In genomic region chr10:90592903-90593302, GRCh38 we compare ENCODE assay signal across 8 cellular contexts.
DNase-seq lines count a peak whose midpoint lies in the region; ATAC-seq and TF ChIP-seq lines count a peak whose summit lies in the region.

No MANE protein-coding gene starts in this region.

- no TSS peak for BruUV-seq in A673 (replicated peaks; lab: Mats Ljungman, UMichigan)

- no peaks in the 10 kb centered on the region for H3K9me3 Mint-ChIP-seq in natural killer cell treated with Interleukin-12 subunit alpha and Interleukin-12 subunit beta and Interleukin-15 and Interleukin-18, amount 100 ng/mL, for 72 hours

- ATAC-seq in RWPE2 (ENCODE audit: low read depth) (peak; percentile 87; the same call in 2 of the 3 replicates), foreskin keratinocyte (peak; percentile 75)
- ATAC-seq in natural killer cell treated with Interleukin-12 subunit alpha and Interleukin-12 subunit beta and Interleukin-15 and Interleukin-18, amount 100 ng/mL, for 72 hours, result no peak

- CTCF ChIA-PET in A673 (lab: Charles Lee), result interaction anchor here (0.6 to 1.1 kb wide), 2 partner anchors 445 to 809 kb away, joined by 3 read pairs; no protein-coding TSS in a partner anchor

- H3K27ac ChIP-seq in A673 (ENCODE audit: low read depth, low read length, poor library complexity, severe bottlenecking) (no peak overlapping the region), RWPE2 (ENCODE audit: poor library complexity, severe bottlenecking) (no peak overlapping the region), foreskin keratinocyte (no peak overlapping the region)

- H3K27ac Mint-ChIP-seq in natural killer cell treated with Interleukin-12 subunit alpha and Interleukin-12 subunit beta and Interleukin-15 and Interleukin-18, amount 100 ng/mL, for 72 hours, result no peak overlapping the region

- no peaks in the 10 kb centered on the region for H3K9me3 ChIP-seq in A673 (ENCODE audit: low read depth, low read length, poor library complexity, severe bottlenecking)
- no peaks in the 10 kb centered on the region for H3K9me3 ChIP-seq in RWPE2 (ENCODE audit: severe bottlenecking)

- H3K27me3 ChIP-seq in A673 (replicated peaks; ENCODE audit: insufficient read depth, low read depth, low read length, poor library complexity) (peaks cover 46% of the 10 kb centered on the region), RWPE2 (ENCODE audit: insufficient read depth, poor library complexity, severe bottlenecking) (no peaks in the 10 kb centered on the region), foreskin keratinocyte (peaks cover 4% of the 10 kb centered on the region)

- H3K4me1 ChIP-seq in A673 (ENCODE audit: insufficient read depth, low read length, poor library complexity, severe bottlenecking), result no peaks in the 10 kb centered on the region
- no peaks in the 10 kb centered on the region for H3K4me1 ChIP-seq in RWPE2 (ENCODE audit: insufficient read depth, poor library complexity, severe bottlenecking)
- H3K4me1 ChIP-seq in foreskin keratinocyte, result no peaks in the 10 kb centered on the region

- intact Hi-C loops in A673 (cut with micrococcal nuclease; ENCODE audit: unreplicated experiment), result loop anchor here (2.0 to 10.0 kb wide), 2 partner anchors 638 to 1166 kb away; no protein-coding TSS in a partner anchor

- DNase-seq in A673 (ENCODE audit: low spot score), result peak; percentile 53
- peak; percentile 68 for DNase-seq in HT1080 (ENCODE audit: low read depth)
- peak; percentile 52 for DNase-seq in RWPE2 (ENCODE audit: low spot score)
- DNase-seq in foreskin keratinocyte, result peak in 1 of 2 donors; percentile 50
- DNase-seq in retina, result peak; percentile 54
- no peak for DNase-seq in NCI-H187 treated with DMSO at 0.1 percent for 48 hours (lab: John Stamatoyannopoulos, UW)
- DNase-seq in natural killer cell treated with Interleukin-12 subunit alpha and Interleukin-12 subunit beta and Interleukin-15 and Interleukin-18, amount 100 ng/mL, for 72 hours (ENCODE audit: low spot score), result no peak

- H3K4me3 ChIP-seq in A673 (ENCODE audit: low read depth, low read length, poor library complexity, severe bottlenecking), result no peak overlapping the region
- H3K4me3 ChIP-seq in RWPE2 (ENCODE audit: severe bottlenecking), result no peak overlapping the region

- POLR2A ChIA-PET in A673 (lab: Charles Lee; ENCODE audit: low non-redundant PET), result no interaction called here

- H3K36me3 Mint-ChIP-seq in natural killer cell treated with Interleukin-12 subunit alpha and Interleukin-12 subunit beta and Interleukin-15 and Interleukin-18, amount 100 ng/mL, for 72 hours, result no peaks in the 10 kb centered on the region

- H3K4me3 Mint-ChIP-seq in natural killer cell treated with Interleukin-12 subunit alpha and Interleukin-12 subunit beta and Interleukin-15 and Interleukin-18, amount 100 ng/mL, for 72 hours, result no peak overlapping the region

- peak; percentile 41; the same call in 1 of the 2 replicates for TF ChIP-seq CTCF in A673 (conservative IDR thresholded peaks at IDR 0.05; ENCODE audit: low read depth, low read length)
- TF ChIP-seq CTCF in GM12872 (IDR thresholded peaks at IDR 0.05; ENCODE audit: insufficient read depth, low read depth, low read length), result peak; percentile 54; the same call in 2 of the 3 replicates
- peak; percentile 82 for TF ChIP-seq CTCF in RWPE2 (IDR thresholded peaks at IDR 0.05; ENCODE audit: poor library complexity, severe bottlenecking)
- TF ChIP-seq CTCF in foreskin keratinocyte (conservative IDR thresholded peaks at IDR 0.05), result peak; percentile 83

- H3K27me3 Mint-ChIP-seq in natural killer cell treated with Interleukin-12 subunit alpha and Interleukin-12 subunit beta and Interleukin-15 and Interleukin-18, amount 100 ng/mL, for 72 hours, result no peaks in the 10 kb centered on the region

- H3K4me1 Mint-ChIP-seq in natural killer cell treated with Interleukin-12 subunit alpha and Interleukin-12 subunit beta and Interleukin-15 and Interleukin-18, amount 100 ng/mL, for 72 hours (ENCODE audit: low read depth in 2 of 2), result no peaks in the 10 kb centered on the region

- H3K36me3 ChIP-seq in A673 (ENCODE audit: insufficient read depth, low read length, poor library complexity, severe bottlenecking) (no peaks in the 10 kb centered on the region), RWPE2 (ENCODE audit: low read depth) (no peaks in the 10 kb centered on the region)

Comparison
In these comparisons a context has a peak if more than half of its experiments do, and no peak if none do; other contexts are left out.
1. DNase-seq: peak in A673 (single experiment), HT1080 (single experiment), RWPE2 (single experiment) and retina (single experiment); none in NCI-H187 treated with DMSO at 0.1 percent for 48 hours (single experiment) and natural killer cell treated with Interleukin-12 subunit alpha and Interleukin-12 subunit beta and Interleukin-15 and Interleukin-18, amount 100 ng/mL, for 72 hours (single experiment).
2. ATAC-seq: peak in RWPE2 (single experiment) and foreskin keratinocyte (single experiment); none in natural killer cell treated with Interleukin-12 subunit alpha and Interleukin-12 subunit beta and Interleukin-15 and Interleukin-18, amount 100 ng/mL, for 72 hours (0 of 2).
3. Peak in every context shown above with its lines, with median percentiles within 50 percentile points of each other: CTCF ChIP-seq.